Comparison of ENCODE assay signal across 1 cellular context in the genomic region with DNA sequence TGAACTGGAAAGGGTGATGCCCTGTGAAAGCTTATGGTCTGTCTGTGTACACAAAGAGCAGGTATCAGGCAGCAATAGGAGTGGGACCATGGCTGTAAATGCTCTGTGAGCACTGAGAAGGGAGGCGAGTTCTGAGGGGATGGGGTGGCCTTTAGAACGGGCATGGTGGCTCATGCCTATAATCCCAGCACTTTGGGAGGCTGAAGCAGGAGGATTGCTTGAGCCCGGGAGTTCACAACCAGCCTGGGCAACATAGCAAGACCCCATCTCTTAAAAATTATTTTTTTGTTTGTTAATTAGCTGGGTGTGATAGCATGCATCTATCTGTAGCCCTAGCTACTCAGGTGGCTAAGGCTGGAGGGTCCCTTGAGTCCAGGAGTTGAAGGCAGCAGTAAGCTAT.
TF ChIP-seq lines count a peak whose summit lies in the region.

No MANE protein-coding gene starts in this region.

TF ChIP-seq in GM12878, 131 proteins besides CTCF, POLR2A, EP300 and RAD21:
- TF ChIP-seq, protein P1, sequence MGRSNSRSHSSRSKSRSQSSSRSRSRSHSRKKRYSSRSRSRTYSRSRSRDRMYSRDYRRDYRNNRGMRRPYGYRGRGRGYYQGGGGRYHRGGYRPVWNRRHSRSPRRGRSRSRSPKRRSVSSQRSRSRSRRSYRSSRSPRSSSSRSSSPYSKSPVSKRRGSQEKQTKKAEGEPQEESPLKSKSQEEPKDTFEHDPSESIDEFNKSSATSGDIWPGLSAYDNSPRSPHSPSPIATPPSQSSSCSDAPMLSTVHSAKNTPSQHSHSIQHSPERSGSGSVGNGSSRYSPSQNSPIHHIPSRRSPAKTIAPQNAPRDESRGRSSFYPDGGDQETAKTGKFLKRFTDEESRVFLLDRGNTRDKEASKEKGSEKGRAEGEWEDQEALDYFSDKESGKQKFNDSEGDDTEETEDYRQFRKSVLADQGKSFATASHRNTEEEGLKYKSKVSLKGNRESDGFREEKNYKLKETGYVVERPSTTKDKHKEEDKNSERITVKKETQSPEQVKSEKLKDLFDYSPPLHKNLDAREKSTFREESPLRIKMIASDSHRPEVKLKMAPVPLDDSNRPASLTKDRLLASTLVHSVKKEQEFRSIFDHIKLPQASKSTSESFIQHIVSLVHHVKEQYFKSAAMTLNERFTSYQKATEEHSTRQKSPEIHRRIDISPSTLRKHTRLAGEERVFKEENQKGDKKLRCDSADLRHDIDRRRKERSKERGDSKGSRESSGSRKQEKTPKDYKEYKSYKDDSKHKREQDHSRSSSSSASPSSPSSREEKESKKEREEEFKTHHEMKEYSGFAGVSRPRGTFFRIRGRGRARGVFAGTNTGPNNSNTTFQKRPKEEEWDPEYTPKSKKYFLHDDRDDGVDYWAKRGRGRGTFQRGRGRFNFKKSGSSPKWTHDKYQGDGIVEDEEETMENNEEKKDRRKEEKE (IDR thresholded peaks at IDR 0.05), result no peak
- TF ChIP-seq ZSCAN29 (IDR thresholded peaks at IDR 0.05) (no peak), IKZF1 (conservative IDR thresholded peaks at IDR 0.05) (no peak), MYB (IDR thresholded peaks at IDR 0.05; ENCODE audit: borderline replicate concordance, low read depth, low read length) (no peak), PML (IDR thresholded peaks at IDR 0.05; ENCODE audit: low read length) (no peak), POLR2AphosphoS2 (IDR thresholded peaks at IDR 0.05; ENCODE audit: low read depth, low read length) (no peak), YBX1 (IDR thresholded peaks at IDR 0.05) (no peak), SIN3A (IDR thresholded peaks at IDR 0.05; ENCODE audit: low read depth, low read length) (no peak), IRF4 (IDR thresholded peaks at IDR 0.05; ENCODE audit: low read depth, low read length) (no peak), EGR1 (IDR thresholded peaks at IDR 0.05; ENCODE audit: borderline replicate concordance in 1 of 2, low read depth in 2 of 2, low read length in 2 of 2) (no peak), ZNF207 (IDR thresholded peaks at IDR 0.05; ENCODE audit: borderline replicate concordance) (no peak), ETV6 (conservative IDR thresholded peaks at IDR 0.05 in 1 of 2, IDR thresholded peaks at IDR 0.05 in 1 of 2; ENCODE audit: borderline replicate concordance in 1 of 2, low read depth in 1 of 2) (no peak), NRF1 (conservative IDR thresholded peaks at IDR 0.05; ENCODE audit: low read depth, low read length) (no peak)
- TF ChIP-seq, protein P2, sequence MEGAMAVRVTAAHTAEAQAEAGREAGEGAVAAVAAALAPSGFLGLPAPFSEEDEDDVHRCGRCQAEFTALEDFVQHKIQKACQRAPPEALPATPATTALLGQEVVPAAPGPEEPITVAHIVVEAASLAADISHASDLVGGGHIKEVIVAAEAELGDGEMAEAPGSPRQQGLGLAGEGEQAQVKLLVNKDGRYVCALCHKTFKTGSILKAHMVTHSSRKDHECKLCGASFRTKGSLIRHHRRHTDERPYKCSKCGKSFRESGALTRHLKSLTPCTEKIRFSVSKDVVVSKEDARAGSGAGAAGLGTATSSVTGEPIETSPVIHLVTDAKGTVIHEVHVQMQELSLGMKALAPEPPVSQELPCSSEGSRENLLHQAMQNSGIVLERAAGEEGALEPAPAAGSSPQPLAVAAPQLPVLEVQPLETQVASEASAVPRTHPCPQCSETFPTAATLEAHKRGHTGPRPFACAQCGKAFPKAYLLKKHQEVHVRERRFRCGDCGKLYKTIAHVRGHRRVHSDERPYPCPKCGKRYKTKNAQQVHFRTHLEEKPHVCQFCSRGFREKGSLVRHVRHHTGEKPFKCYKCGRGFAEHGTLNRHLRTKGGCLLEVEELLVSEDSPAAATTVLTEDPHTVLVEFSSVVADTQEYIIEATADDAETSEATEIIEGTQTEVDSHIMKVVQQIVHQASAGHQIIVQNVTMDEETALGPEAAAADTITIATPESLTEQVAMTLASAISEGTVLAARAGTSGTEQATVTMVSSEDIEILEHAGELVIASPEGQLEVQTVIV (IDR thresholded peaks at IDR 0.05; ENCODE audit: borderline replicate concordance, partially characterized antibody), result no peak
- TF ChIP-seq, protein P3, sequence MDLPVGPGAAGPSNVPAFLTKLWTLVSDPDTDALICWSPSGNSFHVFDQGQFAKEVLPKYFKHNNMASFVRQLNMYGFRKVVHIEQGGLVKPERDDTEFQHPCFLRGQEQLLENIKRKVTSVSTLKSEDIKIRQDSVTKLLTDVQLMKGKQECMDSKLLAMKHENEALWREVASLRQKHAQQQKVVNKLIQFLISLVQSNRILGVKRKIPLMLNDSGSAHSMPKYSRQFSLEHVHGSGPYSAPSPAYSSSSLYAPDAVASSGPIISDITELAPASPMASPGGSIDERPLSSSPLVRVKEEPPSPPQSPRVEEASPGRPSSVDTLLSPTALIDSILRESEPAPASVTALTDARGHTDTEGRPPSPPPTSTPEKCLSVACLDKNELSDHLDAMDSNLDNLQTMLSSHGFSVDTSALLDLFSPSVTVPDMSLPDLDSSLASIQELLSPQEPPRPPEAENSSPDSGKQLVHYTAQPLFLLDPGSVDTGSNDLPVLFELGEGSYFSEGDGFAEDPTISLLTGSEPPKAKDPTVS (IDR thresholded peaks at IDR 0.05; ENCODE audit: low read depth, low read length), result no peak
- TF ChIP-seq, protein P4, sequence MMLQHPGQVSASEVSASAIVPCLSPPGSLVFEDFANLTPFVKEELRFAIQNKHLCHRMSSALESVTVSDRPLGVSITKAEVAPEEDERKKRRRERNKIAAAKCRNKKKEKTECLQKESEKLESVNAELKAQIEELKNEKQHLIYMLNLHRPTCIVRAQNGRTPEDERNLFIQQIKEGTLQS (IDR thresholded peaks at IDR 0.05; ENCODE audit: borderline replicate concordance, extremely low read depth, low read depth, low read length), result no peak
